In genomic region chr11:298406-299065, GRCh38 we compare ENCODE assay signal across 1 cellular context.
A peak's percentile ranks its signal among the peaks of the same experiment; 100 is the strongest.
TF ChIP-seq lines count a peak whose summit lies in the region.

No MANE protein-coding gene starts in this region.

TF ChIP-seq in WTC11, 78 proteins besides CTCF, POLR2A, EP300 and RAD21 (continued from another document):
- peak; percentile 50; the same call in 1 of the 2 replicates for TF ChIP-seq ZMAT4 (CRISPR knock-in tag; IDR thresholded peaks at IDR 0.05)
- no peak for TF ChIP-seq FOXK1 (CRISPR knock-in tag; IDR thresholded peaks at IDR 0.05)
